10 cellular contexts compared by ENCODE assay signal in the genomic region with DNA sequence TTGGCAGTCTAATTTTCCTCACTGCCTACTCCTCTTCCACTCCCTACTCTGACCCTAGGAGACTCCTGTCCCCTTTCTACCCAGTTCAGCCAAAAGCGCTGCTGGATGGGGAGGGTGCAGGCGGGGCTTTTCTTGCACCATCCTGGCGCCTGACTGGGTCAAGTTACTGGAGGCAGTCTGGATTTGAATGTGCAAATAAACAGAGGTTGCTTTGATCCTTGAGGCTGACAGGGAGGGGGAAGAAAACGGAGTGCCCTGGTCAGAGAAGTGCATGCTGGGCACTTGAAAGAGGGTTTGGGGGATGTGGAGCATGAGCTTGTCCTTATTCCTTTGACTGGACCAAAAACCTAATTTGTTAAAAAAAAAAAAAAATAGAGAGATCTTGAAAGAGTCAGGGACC.
A peak's percentile ranks its signal among the peaks of the same experiment; 100 is the strongest.
DNase-seq lines count a peak whose midpoint lies in the region; ATAC-seq and TF ChIP-seq lines count a peak whose summit lies in the region.
"Had no signal": no experiment of that assay in that cellular context is flagged by ENCODE, and none has a peak within 500 bp of the region (broad histone marks: within the 10 kb centered on the region; RNA-seq: fewer than 3 reads in every experiment).

No MANE protein-coding gene starts in this region.

- no peak overlapping the region for H3K4me3 ChIP-seq in left ventricle myocardium inferior
- H3K4me3 ChIP-seq in SJSA1: no peak overlapping the region
- H3K4me3 ChIP-seq in iPS-18a (ENCODE audit: low read length): no peak overlapping the region
- no peak overlapping the region for H3K4me3 ChIP-seq in esophagus muscularis mucosa
- H3K4me3 ChIP-seq: BLaER1 treated with 17β-estradiol and CSF1 and Interleukin-3, amounts not matched to agents 10 nM and 100 nM had no signal

- H3K27ac ChIP-seq in left ventricle myocardium inferior (replicated peaks) (peak overlapping the region; percentile 56), SJSA1 (no peak overlapping the region), iPS-18a (ENCODE audit: low read length) (peak overlapping the region; percentile 35), esophagus muscularis mucosa (replicated peaks in 1 of 4) (no peak overlapping the region)
- H3K27ac ChIP-seq: BLaER1 treated with 17β-estradiol and CSF1 and Interleukin-3, amounts not matched to agents 10 nM and 100 nM had no signal

- DNase-seq in left ventricle myocardium inferior: no peak
- no peak for DNase-seq in Right ventricle myocardium inferior (ENCODE audit: missing footprints)
- peak; percentile 54 to 68 for DNase-seq in SJSA1 (ENCODE audit: low read depth in 1 of 2, low spot score in 2 of 2)
- no peak for DNase-seq in esophagus muscularis mucosa (ENCODE audit: extremely low spot score)
- DNase-seq in activated effector memory CD4-positive, alpha-beta T cell treated with Interleukin-2 at 50 U/mL for 16 hours: no peak

- TF ChIP-seq POLR2A in esophagus muscularis mucosa (IDR thresholded peaks at IDR 0.05; ENCODE audit: low read depth): no peak

- H3K36me3 ChIP-seq in left ventricle myocardium inferior (no peaks in the 10 kb centered on the region), SJSA1 (no peaks in the 10 kb centered on the region), iPS-18a (ENCODE audit: control insufficient read depth, low read depth, low read length) (no peaks in the 10 kb centered on the region), esophagus muscularis mucosa (no peaks in the 10 kb centered on the region)
- H3K36me3 ChIP-seq: BLaER1 treated with 17β-estradiol and CSF1 and Interleukin-3, amounts not matched to agents 10 nM and 100 nM had no signal

- intact Hi-C loops in left ventricle myocardium inferior (cut with micrococcal nuclease) (no loop called here), Right ventricle myocardium inferior (cut with DNase I) (loop anchor here (10.0 kb wide), 1 partner anchor 49 kb away; no protein-coding TSS in a partner anchor), esophagus muscularis mucosa (cut with DNase I) (no loop called here)

- no peak overlapping the region for H3K9ac ChIP-seq in iPS-18a (ENCODE audit: low read length)
- H3K9ac ChIP-seq: BLaER1 treated with 17β-estradiol and CSF1 and Interleukin-3, amounts not matched to agents 10 nM and 100 nM had no signal

- TF ChIP-seq CTCF in left ventricle myocardium inferior (IDR thresholded peaks at IDR 0.05; ENCODE audit: borderline replicate concordance) (no peak), esophagus muscularis mucosa (IDR thresholded peaks at IDR 0.05) (no peak)

- no peak for ATAC-seq in Right ventricle myocardium inferior
- ATAC-seq in GM18498 (IDR thresholded peaks at IDR 0.05; ENCODE audit: unreplicated experiment): no peak
- ATAC-seq in GM21381 (IDR thresholded peaks at IDR 0.05; ENCODE audit: unreplicated experiment): no peak
- ATAC-seq: activated naive CD4-positive, alpha-beta T cell treated with anti-CD3 and anti-CD28 coated beads, Interleukin-2, amount 50 U/mL, for 72 hours had no signal

- H3K4me1 ChIP-seq in left ventricle myocardium inferior: peaks cover 29% of the 10 kb centered on the region
- H3K4me1 ChIP-seq in SJSA1 (replicated peaks): peaks cover 23% of the 10 kb centered on the region
- H3K4me1 ChIP-seq in iPS-18a (ENCODE audit: control insufficient read depth, low read depth, low read length): peaks cover 42% of the 10 kb centered on the region
- H3K4me1 ChIP-seq in esophagus muscularis mucosa: peaks cover 0 to 15% (median 9%) of the 10 kb centered on the region in 4 donors
- H3K4me1 ChIP-seq: BLaER1 treated with 17β-estradiol and CSF1 and Interleukin-3, amounts not matched to agents 10 nM and 100 nM had no signal

- WGBS in esophagus muscularis mucosa: 39% methylated on average over 4 of the region's 4 CpGs

- no peaks in the 10 kb centered on the region for H3K27me3 ChIP-seq in left ventricle myocardium inferior (ENCODE audit: low read depth)
- no peaks in the 10 kb centered on the region for H3K27me3 ChIP-seq in SJSA1 (replicated peaks)
- H3K27me3 ChIP-seq in iPS-18a (ENCODE audit: control insufficient read depth, insufficient read depth, low read length): no peaks in the 10 kb centered on the region
- H3K27me3 ChIP-seq in esophagus muscularis mucosa: peaks cover 0 to 14% (median 0%) of the 10 kb centered on the region in 4 donors
- H3K27me3 ChIP-seq: BLaER1 treated with 17β-estradiol and CSF1 and Interleukin-3, amounts not matched to agents 10 nM and 100 nM had no signal

- peaks cover 18% of the 10 kb centered on the region for H3K9me3 ChIP-seq in left ventricle myocardium inferior (replicated peaks)
- 0 out of 2 replicates have a peak, but pooled peaks cover 4% of the 10 kb centered on the region for H3K9me3 ChIP-seq in SJSA1 (replicated peaks)
- H3K9me3 ChIP-seq in iPS-18a (ENCODE audit: control insufficient read depth, low read depth, low read length): no peaks in the 10 kb centered on the region
- H3K9me3 ChIP-seq in esophagus muscularis mucosa: peaks cover 0 to 15% (median 4%) of the 10 kb centered on the region in 4 donors

- TF ChIP-seq EP300 in esophagus muscularis mucosa (IDR thresholded peaks at IDR 0.05): no peak

Comparison
In these comparisons a context has a peak if more than half of its experiments do, and no peak if none do; other contexts are left out.
1. DNase-seq: peak in SJSA1 (2 of 2); none in left ventricle myocardium inferior (single experiment), Right ventricle myocardium inferior (single experiment), esophagus muscularis mucosa (single experiment) and activated effector memory CD4-positive, alpha-beta T cell treated with Interleukin-2 at 50 U/mL for 16 hours (single experiment).
2. H3K27ac ChIP-seq: peak in left ventricle myocardium inferior (single experiment) and iPS-18a (single experiment); none in SJSA1 (single experiment) and esophagus muscularis mucosa (0 of 4).